In the genomic region with DNA sequence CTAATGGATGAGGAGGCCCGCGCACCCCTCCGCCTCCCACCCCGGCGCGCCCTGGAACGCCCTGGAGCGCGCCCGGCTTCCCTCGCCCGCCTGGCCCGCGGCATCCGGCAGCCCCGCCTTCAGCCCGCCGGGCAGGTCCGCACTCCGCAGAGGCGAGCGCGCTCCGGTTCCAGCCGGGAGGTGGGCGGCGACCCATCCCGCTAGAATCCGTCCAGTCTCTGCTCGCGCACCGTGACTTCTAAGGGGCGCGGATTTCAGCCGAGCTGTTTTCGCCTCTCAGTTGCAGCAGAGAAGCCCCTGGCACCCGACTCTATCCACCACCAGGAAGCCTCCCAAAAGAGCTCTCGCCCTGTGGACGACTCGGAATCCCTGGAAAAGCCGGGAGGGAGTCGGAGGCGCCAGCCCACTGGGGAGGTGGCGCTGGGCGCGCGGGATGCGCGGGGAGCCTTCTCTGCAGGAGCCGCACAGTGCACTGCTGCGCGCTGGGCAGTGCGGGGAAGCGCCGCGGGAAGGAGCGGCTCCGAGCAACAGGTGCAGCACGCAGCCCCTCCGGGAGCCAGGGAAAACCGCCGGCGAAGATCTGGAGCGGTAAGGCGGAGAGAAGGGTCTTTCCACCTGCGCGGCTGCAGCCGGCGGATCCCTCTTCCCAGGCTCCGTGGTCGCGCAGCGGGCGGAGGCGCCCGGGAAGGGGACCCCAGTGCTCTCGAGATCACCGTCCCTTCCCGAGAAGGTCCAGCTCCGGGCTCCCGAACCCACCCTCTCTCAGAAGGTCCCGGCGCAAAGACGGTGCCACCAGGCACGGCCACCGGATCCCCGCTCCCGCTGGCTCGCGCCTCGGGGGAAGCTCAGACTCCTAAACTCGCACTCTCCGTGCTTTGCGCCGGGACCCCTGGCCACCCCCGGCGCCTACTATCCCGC, we compare ENCODE assay signal across 2 cellular contexts.
TF ChIP-seq lines count a peak whose summit lies in the region.

A gene with protein sequence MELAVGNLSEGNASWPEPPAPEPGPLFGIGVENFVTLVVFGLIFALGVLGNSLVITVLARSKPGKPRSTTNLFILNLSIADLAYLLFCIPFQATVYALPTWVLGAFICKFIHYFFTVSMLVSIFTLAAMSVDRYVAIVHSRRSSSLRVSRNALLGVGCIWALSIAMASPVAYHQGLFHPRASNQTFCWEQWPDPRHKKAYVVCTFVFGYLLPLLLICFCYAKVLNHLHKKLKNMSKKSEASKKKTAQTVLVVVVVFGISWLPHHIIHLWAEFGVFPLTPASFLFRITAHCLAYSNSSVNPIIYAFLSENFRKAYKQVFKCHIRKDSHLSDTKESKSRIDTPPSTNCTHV (plus strand): TSS at position 266 of the 918 bp plus-strand sequence. CDS start 701 bp downstream, outside the sequence.

TF ChIP-seq in liver, 16 proteins besides CTCF, POLR2A, EP300 and RAD21 (continued from another document):
- TF ChIP-seq, protein P1, sequence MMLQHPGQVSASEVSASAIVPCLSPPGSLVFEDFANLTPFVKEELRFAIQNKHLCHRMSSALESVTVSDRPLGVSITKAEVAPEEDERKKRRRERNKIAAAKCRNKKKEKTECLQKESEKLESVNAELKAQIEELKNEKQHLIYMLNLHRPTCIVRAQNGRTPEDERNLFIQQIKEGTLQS (IDR thresholded peaks at IDR 0.05): no peak
- TF ChIP-seq JUND (IDR thresholded peaks at IDR 0.05) (no peak), SP1 (IDR thresholded peaks at IDR 0.05) (no peak), HNF4A (conservative IDR thresholded peaks at IDR 0.05) (no peak), RXRA (IDR thresholded peaks at IDR 0.05) (no peak), TAF1 (conservative IDR thresholded peaks at IDR 0.05) (no peak), NR2F2 (IDR thresholded peaks at IDR 0.05) (no peak), GABPA (IDR thresholded peaks at IDR 0.05 in 1 of 2, conservative IDR thresholded peaks at IDR 0.05 in 1 of 2) (no peak)
- TF ChIP-seq, protein P2, sequence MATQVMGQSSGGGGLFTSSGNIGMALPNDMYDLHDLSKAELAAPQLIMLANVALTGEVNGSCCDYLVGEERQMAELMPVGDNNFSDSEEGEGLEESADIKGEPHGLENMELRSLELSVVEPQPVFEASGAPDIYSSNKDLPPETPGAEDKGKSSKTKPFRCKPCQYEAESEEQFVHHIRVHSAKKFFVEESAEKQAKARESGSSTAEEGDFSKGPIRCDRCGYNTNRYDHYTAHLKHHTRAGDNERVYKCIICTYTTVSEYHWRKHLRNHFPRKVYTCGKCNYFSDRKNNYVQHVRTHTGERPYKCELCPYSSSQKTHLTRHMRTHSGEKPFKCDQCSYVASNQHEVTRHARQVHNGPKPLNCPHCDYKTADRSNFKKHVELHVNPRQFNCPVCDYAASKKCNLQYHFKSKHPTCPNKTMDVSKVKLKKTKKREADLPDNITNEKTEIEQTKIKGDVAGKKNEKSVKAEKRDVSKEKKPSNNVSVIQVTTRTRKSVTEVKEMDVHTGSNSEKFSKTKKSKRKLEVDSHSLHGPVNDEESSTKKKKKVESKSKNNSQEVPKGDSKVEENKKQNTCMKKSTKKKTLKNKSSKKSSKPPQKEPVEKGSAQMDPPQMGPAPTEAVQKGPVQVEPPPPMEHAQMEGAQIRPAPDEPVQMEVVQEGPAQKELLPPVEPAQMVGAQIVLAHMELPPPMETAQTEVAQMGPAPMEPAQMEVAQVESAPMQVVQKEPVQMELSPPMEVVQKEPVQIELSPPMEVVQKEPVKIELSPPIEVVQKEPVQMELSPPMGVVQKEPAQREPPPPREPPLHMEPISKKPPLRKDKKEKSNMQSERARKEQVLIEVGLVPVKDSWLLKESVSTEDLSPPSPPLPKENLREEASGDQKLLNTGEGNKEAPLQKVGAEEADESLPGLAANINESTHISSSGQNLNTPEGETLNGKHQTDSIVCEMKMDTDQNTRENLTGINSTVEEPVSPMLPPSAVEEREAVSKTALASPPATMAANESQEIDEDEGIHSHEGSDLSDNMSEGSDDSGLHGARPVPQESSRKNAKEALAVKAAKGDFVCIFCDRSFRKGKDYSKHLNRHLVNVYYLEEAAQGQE (IDR thresholded peaks at IDR 0.05): no peak
- TF ChIP-seq, protein P3, sequence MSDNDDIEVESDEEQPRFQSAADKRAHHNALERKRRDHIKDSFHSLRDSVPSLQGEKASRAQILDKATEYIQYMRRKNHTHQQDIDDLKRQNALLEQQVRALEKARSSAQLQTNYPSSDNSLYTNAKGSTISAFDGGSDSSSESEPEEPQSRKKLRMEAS (IDR thresholded peaks at IDR 0.05): no peak
- TF ChIP-seq, protein P4, sequence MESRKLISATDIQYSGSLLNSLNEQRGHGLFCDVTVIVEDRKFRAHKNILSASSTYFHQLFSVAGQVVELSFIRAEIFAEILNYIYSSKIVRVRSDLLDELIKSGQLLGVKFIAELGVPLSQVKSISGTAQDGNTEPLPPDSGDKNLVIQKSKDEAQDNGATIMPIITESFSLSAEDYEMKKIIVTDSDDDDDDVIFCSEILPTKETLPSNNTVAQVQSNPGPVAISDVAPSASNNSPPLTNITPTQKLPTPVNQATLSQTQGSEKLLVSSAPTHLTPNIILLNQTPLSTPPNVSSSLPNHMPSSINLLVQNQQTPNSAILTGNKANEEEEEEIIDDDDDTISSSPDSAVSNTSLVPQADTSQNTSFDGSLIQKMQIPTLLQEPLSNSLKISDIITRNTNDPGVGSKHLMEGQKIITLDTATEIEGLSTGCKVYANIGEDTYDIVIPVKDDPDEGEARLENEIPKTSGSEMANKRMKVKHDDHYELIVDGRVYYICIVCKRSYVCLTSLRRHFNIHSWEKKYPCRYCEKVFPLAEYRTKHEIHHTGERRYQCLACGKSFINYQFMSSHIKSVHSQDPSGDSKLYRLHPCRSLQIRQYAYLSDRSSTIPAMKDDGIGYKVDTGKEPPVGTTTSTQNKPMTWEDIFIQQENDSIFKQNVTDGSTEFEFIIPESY (IDR thresholded peaks at IDR 0.05): no peak

TF ChIP-seq in HepG2, 621 proteins besides CTCF, POLR2A, EP300 and RAD21 (continued from another document):
- TF ChIP-seq, protein P5, sequence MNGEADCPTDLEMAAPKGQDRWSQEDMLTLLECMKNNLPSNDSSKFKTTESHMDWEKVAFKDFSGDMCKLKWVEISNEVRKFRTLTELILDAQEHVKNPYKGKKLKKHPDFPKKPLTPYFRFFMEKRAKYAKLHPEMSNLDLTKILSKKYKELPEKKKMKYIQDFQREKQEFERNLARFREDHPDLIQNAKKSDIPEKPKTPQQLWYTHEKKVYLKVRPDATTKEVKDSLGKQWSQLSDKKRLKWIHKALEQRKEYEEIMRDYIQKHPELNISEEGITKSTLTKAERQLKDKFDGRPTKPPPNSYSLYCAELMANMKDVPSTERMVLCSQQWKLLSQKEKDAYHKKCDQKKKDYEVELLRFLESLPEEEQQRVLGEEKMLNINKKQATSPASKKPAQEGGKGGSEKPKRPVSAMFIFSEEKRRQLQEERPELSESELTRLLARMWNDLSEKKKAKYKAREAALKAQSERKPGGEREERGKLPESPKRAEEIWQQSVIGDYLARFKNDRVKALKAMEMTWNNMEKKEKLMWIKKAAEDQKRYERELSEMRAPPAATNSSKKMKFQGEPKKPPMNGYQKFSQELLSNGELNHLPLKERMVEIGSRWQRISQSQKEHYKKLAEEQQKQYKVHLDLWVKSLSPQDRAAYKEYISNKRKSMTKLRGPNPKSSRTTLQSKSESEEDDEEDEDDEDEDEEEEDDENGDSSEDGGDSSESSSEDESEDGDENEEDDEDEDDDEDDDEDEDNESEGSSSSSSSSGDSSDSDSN (CRISPR knock-in tag; IDR thresholded peaks at IDR 0.05): no peak
